ENCODE assay signal across 23 cellular contexts in genomic region chr12:130859128-130859527, GRCh38.
"Had no signal": no experiment of that assay in that cellular context is flagged by ENCODE, and none has a peak within 500 bp of the region (broad histone marks: within the 10 kb centered on the region; RNA-seq: fewer than 3 reads in every experiment).

No MANE protein-coding gene starts in this region.

- H3K4me1 Mint-ChIP-seq: activated naive CD4-positive, alpha-beta T cell treated with anti-CD3 and anti-CD28 coated beads, Interleukin-2, amount 10 ng/mL, durations not matched to agents 7 days and 5 days; activated naive CD8-positive, alpha-beta T cell treated with anti-CD3 and anti-CD28 coated beads for 36 hours had no signal

- H3K4me3 Mint-ChIP-seq: activated CD4-positive, alpha-beta memory T cell treated with anti-CD3 and anti-CD28 coated beads for 36 hours; activated CD4-positive, alpha-beta T cell treated with anti-CD3 and anti-CD28 coated beads, Interleukin-2, amount 10 ng/mL, durations not matched to agents 7 days and 5 days; activated naive CD4-positive, alpha-beta T cell treated with anti-CD3 and anti-CD28 coated beads, Interleukin-2, amount 10 ng/mL, durations not matched to agents 7 days and 5 days; activated naive CD8-positive, alpha-beta T cell treated with anti-CD3 and anti-CD28 coated beads for 36 hours; activated T-cell treated with anti-CD3 and anti-CD28 coated beads, Interleukin-2, amount 50 U/mL, for 4 hours; T-helper 1 cell treated with Interleukin-12 subunit alpha and Interleukin-12 subunit beta and Interleukin-4 antibody, amounts not matched to agents 30 μg/mL and 1 μg/mL, for 36 hours; WTC11 had no signal

- ATAC-seq: activated T-cell treated with anti-CD3 and anti-CD28 coated beads, Interleukin-2, amount 50 U/mL, for 4 hours; WTC11 had no signal

- H3K27ac Mint-ChIP-seq: activated CD4-positive, alpha-beta memory T cell treated with anti-CD3 and anti-CD28 coated beads for 36 hours; activated CD4-positive, alpha-beta T cell treated with anti-CD3 and anti-CD28 coated beads, Interleukin-2, amount 10 ng/mL, durations not matched to agents 7 days and 5 days; activated naive CD4-positive, alpha-beta T cell treated with anti-CD3 and anti-CD28 coated beads, Interleukin-2, amount 10 ng/mL, durations not matched to agents 7 days and 5 days; activated naive CD8-positive, alpha-beta T cell treated with anti-CD3 and anti-CD28 coated beads for 36 hours; T-helper 1 cell treated with Interleukin-12 subunit alpha and Interleukin-12 subunit beta and Interleukin-4 antibody, amounts not matched to agents 30 μg/mL and 1 μg/mL, for 36 hours; WTC11 had no signal

- H3K27me3 ChIP-seq: brain microvascular endothelial cell, cardiac muscle cell, Peyer's patch had no signal

- H3K4me3 ChIP-seq: cardiac muscle cell, Peyer's patch had no signal

- DNase-seq: activated CD4-positive, alpha-beta memory T cell treated with anti-CD3 and anti-CD28 coated beads for 36 hours; activated CD4-positive, alpha-beta T cell treated with anti-CD3 and anti-CD28 coated beads, Interleukin-2, amount 10 ng/mL, durations not matched to agents 7 days and 5 days; activated CD4-positive, CD25-positive, alpha-beta regulatory T cell treated with anti-CD3 and anti-CD28 coated beads, Interleukin-2, amount 50 U/mL, for 72 hours; activated CD8-positive, alpha-beta memory T cell treated with anti-CD3 and anti-CD28 coated beads for 24 hours; activated gamma-delta T cell treated with Interleukin-2 at 50 U/mL for 16 hours; activated naive CD4-positive, alpha-beta T cell treated with anti-CD3 and anti-CD28 coated beads, Interleukin-2, amount 10 ng/mL, durations not matched to agents 7 days and 5 days; activated naive CD8-positive, alpha-beta T cell treated with anti-CD3 and anti-CD28 coated beads for 36 hours; activated T-cell treated with anti-CD3 and anti-CD28 coated beads, Interleukin-2, amount 50 U/mL, for 4 hours; brain microvascular endothelial cell; Kasumi-1; KBM-7; NCI-H1105 treated with DMSO at 0.1 percent for 48 hours; NCI-H1436 treated with DMSO at 0.1 percent for 48 hours; NCI-H187; NCI-H2081; NCI-H510A treated with DMSO at 0.1 percent for 48 hours; NCI-H69; NK-92 treated with Interleukin-12 subunit alpha and Interleukin-12 subunit beta, amount 100 ng/mL, for 24 hours; Peyer's patch; SHP77 treated with DMSO at 0.1 percent for 48 hours had no signal

- H3K36me3 ChIP-seq: brain microvascular endothelial cell, cardiac muscle cell, Peyer's patch had no signal

- H3K27ac ChIP-seq: brain microvascular endothelial cell, cardiac muscle cell, Peyer's patch had no signal

- H3K4me1 ChIP-seq: Peyer's patch had no signal

- H3K27me3 Mint-ChIP-seq: activated naive CD8-positive, alpha-beta T cell treated with anti-CD3 and anti-CD28 coated beads for 36 hours had no signal
